ENCODE assay signal across 8 cellular contexts in the genomic region with DNA sequence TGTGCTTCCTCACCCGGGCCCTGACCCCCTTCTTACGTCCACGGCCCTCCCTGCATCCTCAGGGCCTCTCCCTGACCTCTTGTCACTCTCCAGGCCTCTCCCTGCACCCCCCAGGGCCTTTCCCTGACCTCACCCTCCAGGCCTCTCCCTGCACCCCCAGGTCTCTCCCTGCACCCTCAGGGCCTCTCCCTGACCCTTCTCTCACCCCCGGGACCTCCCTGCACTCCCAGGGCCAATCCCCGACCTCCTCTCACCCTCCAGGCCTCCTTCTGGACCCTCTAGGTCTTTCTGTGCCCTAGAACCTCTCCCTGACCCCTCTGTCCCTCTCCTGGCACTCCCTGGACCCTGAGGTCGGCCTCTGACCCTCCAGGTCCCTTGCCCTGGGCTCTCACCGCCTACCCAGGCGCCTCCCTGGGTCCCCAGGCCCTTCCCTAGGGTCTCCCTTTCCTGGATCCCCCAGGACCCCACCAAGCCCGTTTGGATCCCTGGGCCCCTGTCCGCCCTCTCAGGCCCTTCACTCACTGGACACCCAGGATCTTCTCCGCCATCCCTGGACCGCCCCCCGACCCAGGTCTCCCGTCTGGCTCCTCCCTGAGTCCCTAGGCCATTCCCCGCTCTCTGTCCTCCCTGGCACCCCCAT. TPM values are rescaled to one million over a fixed set of nuclear protein-coding genes. Genes with fewer than 3 reads are reported as not detected.
DNase-seq lines count a peak whose midpoint lies in the region; ATAC-seq lines count a peak whose summit lies in the region.

No MANE protein-coding gene starts in this region.

- H3K27me3 Mint-ChIP-seq in activated naive CD4-positive, alpha-beta T cell treated with anti-CD3 and anti-CD28 coated beads, Interleukin-2, amount 10 ng/mL, durations not matched to agents 7 days and 5 days, result peaks cover 18% of the 10 kb centered on the region

- peak overlapping the region; percentile 53 for H3K27ac ChIP-seq in stomach smooth muscle (ENCODE audit: low read length)

- no peaks in the 10 kb centered on the region for H3K9me3 ChIP-seq in stomach smooth muscle (ENCODE audit: control insufficient read depth in 2 of 2, low read length in 2 of 2)

- no peak for ATAC-seq in activated naive CD4-positive, alpha-beta T cell treated with anti-CD3 and anti-CD28 coated beads, Interleukin-2, amount 50 U/mL, for 72 hours
- ATAC-seq in GM21786 (IDR thresholded peaks at IDR 0.05; ENCODE audit: unreplicated experiment), result no peak

- peak overlapping the region; percentile 92 for H3K27ac Mint-ChIP-seq in activated naive CD4-positive, alpha-beta T cell treated with anti-CD3 and anti-CD28 coated beads, Interleukin-2, amount 10 ng/mL, durations not matched to agents 7 days and 5 days
- H3K27ac Mint-ChIP-seq in activated naive CD4-positive, alpha-beta T cell treated with anti-CD3 and anti-CD28 coated beads, Interleukin-2, amount 50 U/mL, for 72 hours, result peak overlapping the region; percentile 92 to 97

- in situ Hi-C loops in G401 (cut with HindIII; ENCODE audit: low sequenced_read_pairs), result loop anchor here (10.0 kb wide), 1 partner anchor 165 kb away; no protein-coding TSS in a partner anchor

- peaks cover 21% of the 10 kb centered on the region for H3K4me1 ChIP-seq in stomach smooth muscle (ENCODE audit: control insufficient read depth, insufficient read depth, low read length)

- peaks cover 4% of the 10 kb centered on the region in 2 donors for H3K36me3 ChIP-seq in stomach smooth muscle (ENCODE audit: control insufficient read depth in 2 of 2, insufficient read depth in 2 of 2, low read length in 2 of 2)

- H3K4me3 ChIP-seq in stomach smooth muscle (ENCODE audit: low read length in 2 of 2), result peak overlapping the region; percentile 86 to 88

- peaks cover 27% of the 10 kb centered on the region for H3K4me1 Mint-ChIP-seq in activated naive CD4-positive, alpha-beta T cell treated with anti-CD3 and anti-CD28 coated beads, Interleukin-2, amount 10 ng/mL, durations not matched to agents 7 days and 5 days

- CTCF ChIA-PET in activated naive CD4-positive, alpha-beta T cell treated with anti-CD3 and anti-CD28 coated beads, Interleukin-2, amount 10 ng/mL, durations not matched to agents 7 days and 5 days (lab: Charles Lee), result interaction anchor here (1.3 to 1.8 kb wide), 2 partner anchors 38 to 44 kb away, joined by 3 to 12 read pairs; a partner anchor contains a TSS

- H3K4me3 Mint-ChIP-seq in activated naive CD4-positive, alpha-beta T cell treated with anti-CD3 and anti-CD28 coated beads, Interleukin-2, amount 10 ng/mL, durations not matched to agents 7 days and 5 days, result peak overlapping the region; percentile 90

- H3K27me3 ChIP-seq in stomach smooth muscle (ENCODE audit: control insufficient read depth in 1 of 2, insufficient read depth in 2 of 2, low read length in 2 of 2), result peaks cover 0 to 4% of the 10 kb centered on the region in 2 donors

- H3K9me3 Mint-ChIP-seq in activated naive CD4-positive, alpha-beta T cell treated with anti-CD3 and anti-CD28 coated beads, Interleukin-2, amount 10 ng/mL, durations not matched to agents 7 days and 5 days, result no peaks in the 10 kb centered on the region
- H3K9me3 Mint-ChIP-seq in activated naive CD4-positive, alpha-beta T cell treated with anti-CD3 and anti-CD28 coated beads, Interleukin-2, amount 50 U/mL, for 72 hours, result no peaks in the 10 kb centered on the region

- H3K36me3 Mint-ChIP-seq in activated naive CD4-positive, alpha-beta T cell treated with anti-CD3 and anti-CD28 coated beads, Interleukin-2, amount 10 ng/mL, durations not matched to agents 7 days and 5 days, result peaks cover 19% of the 10 kb centered on the region
- H3K36me3 Mint-ChIP-seq in activated naive CD4-positive, alpha-beta T cell treated with anti-CD3 and anti-CD28 coated beads, Interleukin-2, amount 50 U/mL, for 72 hours, result peaks cover 0 to 7% of the 10 kb centered on the region in 2 donors

- DNase-seq in activated naive CD4-positive, alpha-beta T cell treated with anti-CD3 and anti-CD28 coated beads, Interleukin-2, amount 10 ng/mL, durations not matched to agents 7 days and 5 days, result no peak
- DNase-seq in activated naive CD4-positive, alpha-beta T cell (lab: John Stamatoyannopoulos, UW), result no peak
- peak; percentile 28 to 70 for DNase-seq in activated naive CD4-positive, alpha-beta T cell treated with anti-CD3 and anti-CD28 coated beads, Interleukin-2, amount 50 U/mL, for 72 hours (ENCODE audit: low spot score in 2 of 2)
- DNase-seq in islet precursor cell (peak; percentile 56), G401 (ENCODE audit: low spot score) (no peak)
- no peak for DNase-seq in activated CD4-positive, CD25-positive, alpha-beta regulatory T cell treated with anti-CD3 and anti-CD28 coated beads, Interleukin-2, amount 50 U/mL, for 72 hours

- peak overlapping the region; percentile 83 to 84 for H3K9ac ChIP-seq in stomach smooth muscle (ENCODE audit: low read length in 2 of 2)

RNA-seq across cellular contexts. Expression of a gene that starts 0.6 kb away (rescaled TPM):
- 10 to 100 TPM; 30.7 to 56.2 TPM for total RNA-seq in activated naive CD4-positive, alpha-beta T cell treated with anti-CD3 and anti-CD28 coated beads, Interleukin-2, amount 50 U/mL, for 72 hours
- total RNA-seq in G401 (2014; rRNA removed; shearing (Covaris generic)), result 17.7 and 20.8 TPM in 2 replicates

RNA-seq across cellular contexts. Expression of a gene that starts 14.3 kb away (rescaled TPM):
- under 1 TPM; 0.39 to 0.95 TPM for total RNA-seq in activated naive CD4-positive, alpha-beta T cell treated with anti-CD3 and anti-CD28 coated beads, Interleukin-2, amount 50 U/mL, for 72 hours
- 5.8 TPM in 2 replicates for total RNA-seq in G401 (2014; rRNA removed; shearing (Covaris generic))

RNA-seq across cellular contexts. Expression of a gene that starts 15.1 kb away (rescaled TPM):
- total RNA-seq in activated naive CD4-positive, alpha-beta T cell treated with anti-CD3 and anti-CD28 coated beads, Interleukin-2, amount 50 U/mL, for 72 hours, result not detected
- total RNA-seq in G401 (2014; rRNA removed; shearing (Covaris generic)), result 1.9 TPM in 1 of 2 replicates, not detected in the other

RNA-seq across cellular contexts. Expression of a gene that starts 22.8 kb away (rescaled TPM):
- not detected for total RNA-seq in activated naive CD4-positive, alpha-beta T cell treated with anti-CD3 and anti-CD28 coated beads, Interleukin-2, amount 50 U/mL, for 72 hours
- not detected in 2 replicates for total RNA-seq in G401 (2014; rRNA removed; shearing (Covaris generic))

RNA-seq across cellular contexts. Expression of a gene that starts 30.0 kb away (rescaled TPM):
- under 1 TPM in 1 of 2 donors, not detected in 1; 0.32 TPM for total RNA-seq in activated naive CD4-positive, alpha-beta T cell treated with anti-CD3 and anti-CD28 coated beads, Interleukin-2, amount 50 U/mL, for 72 hours
- 6.5 and 8.4 TPM in 2 replicates for total RNA-seq in G401 (2014; rRNA removed; shearing (Covaris generic))

Comparison
In these comparisons a context has a peak if more than half of its experiments do, and no peak if none do; other contexts are left out.
1. DNase-seq: peak in activated naive CD4-positive, alpha-beta T cell treated with anti-CD3 and anti-CD28 coated beads, Interleukin-2, amount 50 U/mL, for 72 hours (2 of 2) and islet precursor cell (single experiment); none in activated naive CD4-positive, alpha-beta T cell treated with anti-CD3 and anti-CD28 coated beads, Interleukin-2, amount 10 ng/mL, durations not matched to agents 7 days and 5 days (single experiment), activated naive CD4-positive, alpha-beta T cell (0 of 4), activated CD4-positive, CD25-positive, alpha-beta regulatory T cell treated with anti-CD3 and anti-CD28 coated beads, Interleukin-2, amount 50 U/mL, for 72 hours (single experiment) and G401 (single experiment).